2 cellular contexts compared by ENCODE assay signal in the genomic region with DNA sequence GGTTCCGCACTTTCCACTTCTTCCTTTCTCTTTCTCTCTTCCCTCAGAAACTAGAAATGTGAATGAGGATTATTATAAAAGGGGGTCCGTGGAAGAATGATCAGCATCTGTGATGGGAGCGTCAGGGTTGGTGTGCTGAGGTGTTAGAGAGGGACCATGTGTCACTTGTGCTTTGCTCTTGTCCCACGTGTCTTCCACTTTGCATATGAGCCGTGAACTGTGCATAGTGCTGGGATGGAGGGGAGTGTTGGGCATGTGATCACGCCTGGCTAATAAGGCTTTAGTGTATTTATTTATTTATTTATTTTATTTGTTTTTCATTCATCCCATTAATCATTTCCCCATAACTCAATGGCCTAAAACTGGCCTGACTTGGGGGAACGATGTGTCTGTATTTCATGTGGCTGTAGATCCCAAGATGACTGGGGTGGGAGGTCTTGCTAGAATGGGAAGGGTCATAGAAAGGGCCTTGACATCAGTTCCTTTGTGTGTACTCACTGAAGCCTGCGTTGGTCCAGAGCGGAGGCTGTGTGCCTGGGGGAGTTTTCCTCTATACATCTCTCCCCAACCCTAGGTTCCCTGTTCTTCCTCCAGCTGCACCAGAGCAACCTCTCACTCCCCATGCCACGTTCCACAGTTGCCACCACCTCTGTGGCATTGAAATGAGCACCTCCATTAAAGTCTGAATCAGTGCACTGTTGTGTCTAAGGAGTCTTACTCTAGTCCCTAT.
TF ChIP-seq lines count a peak whose summit lies in the region.

No MANE protein-coding gene starts in this region.

TF ChIP-seq in HepG2, 621 proteins besides CTCF, POLR2A, EP300 and RAD21:
- no peak for TF ChIP-seq ZFP1 (CRISPR knock-in tag; IDR thresholded peaks at IDR 0.05)
- TF ChIP-seq, protein P1, sequence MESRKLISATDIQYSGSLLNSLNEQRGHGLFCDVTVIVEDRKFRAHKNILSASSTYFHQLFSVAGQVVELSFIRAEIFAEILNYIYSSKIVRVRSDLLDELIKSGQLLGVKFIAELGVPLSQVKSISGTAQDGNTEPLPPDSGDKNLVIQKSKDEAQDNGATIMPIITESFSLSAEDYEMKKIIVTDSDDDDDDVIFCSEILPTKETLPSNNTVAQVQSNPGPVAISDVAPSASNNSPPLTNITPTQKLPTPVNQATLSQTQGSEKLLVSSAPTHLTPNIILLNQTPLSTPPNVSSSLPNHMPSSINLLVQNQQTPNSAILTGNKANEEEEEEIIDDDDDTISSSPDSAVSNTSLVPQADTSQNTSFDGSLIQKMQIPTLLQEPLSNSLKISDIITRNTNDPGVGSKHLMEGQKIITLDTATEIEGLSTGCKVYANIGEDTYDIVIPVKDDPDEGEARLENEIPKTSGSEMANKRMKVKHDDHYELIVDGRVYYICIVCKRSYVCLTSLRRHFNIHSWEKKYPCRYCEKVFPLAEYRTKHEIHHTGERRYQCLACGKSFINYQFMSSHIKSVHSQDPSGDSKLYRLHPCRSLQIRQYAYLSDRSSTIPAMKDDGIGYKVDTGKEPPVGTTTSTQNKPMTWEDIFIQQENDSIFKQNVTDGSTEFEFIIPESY (CRISPR knock-in tag; IDR thresholded peaks at IDR 0.05): no peak
- TF ChIP-seq, protein P2, sequence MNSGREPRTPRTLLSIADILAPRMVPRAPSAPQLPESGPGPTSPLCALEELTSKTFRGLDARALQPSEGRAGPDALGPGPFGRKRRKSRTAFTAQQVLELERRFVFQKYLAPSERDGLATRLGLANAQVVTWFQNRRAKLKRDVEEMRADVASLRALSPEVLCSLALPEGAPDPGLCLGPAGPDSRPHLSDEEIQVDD (CRISPR knock-in tag; IDR thresholded peaks at IDR 0.05; ENCODE audit: borderline replicate concordance): no peak
- no peak for TF ChIP-seq GLI4 (CRISPR knock-in tag; IDR thresholded peaks at IDR 0.05; ENCODE audit: borderline replicate concordance)
- TF ChIP-seq, protein P3, sequence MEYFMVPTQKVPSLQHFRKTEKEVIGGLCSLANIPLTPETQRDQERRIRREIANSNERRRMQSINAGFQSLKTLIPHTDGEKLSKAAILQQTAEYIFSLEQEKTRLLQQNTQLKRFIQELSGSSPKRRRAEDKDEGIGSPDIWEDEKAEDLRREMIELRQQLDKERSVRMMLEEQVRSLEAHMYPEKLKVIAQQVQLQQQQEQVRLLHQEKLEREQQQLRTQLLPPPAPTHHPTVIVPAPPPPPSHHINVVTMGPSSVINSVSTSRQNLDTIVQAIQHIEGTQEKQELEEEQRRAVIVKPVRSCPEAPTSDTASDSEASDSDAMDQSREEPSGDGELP (IDR thresholded peaks at IDR 0.05; ENCODE audit: borderline replicate concordance, low read depth): no peak
- no peak for TF ChIP-seq ESRRA (CRISPR knock-in tag; IDR thresholded peaks at IDR 0.05; ENCODE audit: low read depth)
TF ChIP-seq in HepG2: peak in this region for 0.

TF ChIP-seq in WTC11, 78 proteins besides CTCF, POLR2A, EP300 and RAD21:
- TF ChIP-seq, protein P4, sequence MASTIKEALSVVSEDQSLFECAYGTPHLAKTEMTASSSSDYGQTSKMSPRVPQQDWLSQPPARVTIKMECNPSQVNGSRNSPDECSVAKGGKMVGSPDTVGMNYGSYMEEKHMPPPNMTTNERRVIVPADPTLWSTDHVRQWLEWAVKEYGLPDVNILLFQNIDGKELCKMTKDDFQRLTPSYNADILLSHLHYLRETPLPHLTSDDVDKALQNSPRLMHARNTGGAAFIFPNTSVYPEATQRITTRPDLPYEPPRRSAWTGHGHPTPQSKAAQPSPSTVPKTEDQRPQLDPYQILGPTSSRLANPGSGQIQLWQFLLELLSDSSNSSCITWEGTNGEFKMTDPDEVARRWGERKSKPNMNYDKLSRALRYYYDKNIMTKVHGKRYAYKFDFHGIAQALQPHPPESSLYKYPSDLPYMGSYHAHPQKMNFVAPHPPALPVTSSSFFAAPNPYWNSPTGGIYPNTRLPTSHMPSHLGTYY (CRISPR knock-in tag; IDR thresholded peaks at IDR 0.05): no peak
- TF ChIP-seq NFATC4 (CRISPR knock-in tag; IDR thresholded peaks at IDR 0.05): no peak
- no peak for TF ChIP-seq FOXP1 (CRISPR knock-in tag; IDR thresholded peaks at IDR 0.05; ENCODE audit: borderline replicate concordance)
- no peak for TF ChIP-seq ZNF232 (CRISPR knock-in tag; IDR thresholded peaks at IDR 0.05)
